Comparison of ENCODE assay signal across 26 cellular contexts in genomic region chr2:86367501-86367778, GRCh38. TPM values are rescaled to one million over a fixed set of nuclear protein-coding genes. Genes with fewer than 3 reads are reported as not detected.
DNase-seq lines count a peak whose midpoint lies in the region; ATAC-seq, FAIRE-seq and TF ChIP-seq lines count a peak whose summit lies in the region.
"Had no signal": no experiment of that assay in that cellular context is flagged by ENCODE, and none has a peak within 500 bp of the region (broad histone marks: within the 10 kb centered on the region; RNA-seq: fewer than 3 reads in every experiment).

No MANE protein-coding gene starts in this region.

- H4K20me1 ChIP-seq in hepatocyte (ENCODE audit: insufficient read depth, poor library complexity, severe bottlenecking) = no peaks in the 10 kb centered on the region

- H2AFZ ChIP-seq in hepatocyte = no peak overlapping the region
- H2AFZ ChIP-seq: GM23338 had no signal

- intact Hi-C loops in CD4-positive, alpha-beta memory T cell (cut with micrococcal nuclease) = loop anchor here (10.0 kb wide), 1 partner anchor 543 kb away; no protein-coding TSS in a partner anchor
- intact Hi-C loops in pancreas (cut with DNase I) = loop anchor here in 1 of 3 donors (10.0 kb wide), 1 partner anchor 143 kb away; no protein-coding TSS in a partner anchor

- H3K9me3 Mint-ChIP-seq in activated naive CD8-positive, alpha-beta T cell (ENCODE audit: low read depth) = no peaks in the 10 kb centered on the region
- H3K9me3 Mint-ChIP-seq in activated naive CD8-positive, alpha-beta T cell treated with anti-CD3 and anti-CD28 coated beads, Interleukin-2, amount 50 U/mL, for 24 hours = no peaks in the 10 kb centered on the region
- H3K9me3 Mint-ChIP-seq in CD4-positive, alpha-beta memory T cell = peaks cover 0 to 8% (median 2%) of the 10 kb centered on the region in 8 donors

- no peak for DNase-seq in activated naive CD8-positive, alpha-beta T cell treated with anti-CD3 and anti-CD28 coated beads, Interleukin-2, amount 50 U/mL, for 24 hours
- no peak for DNase-seq in CD4-positive, alpha-beta memory T cell
- DNase-seq in hepatocyte (ENCODE audit: low spot score) (no peak), pancreas (no peak), epidermal melanocyte (ENCODE audit: insufficient read length, low spot score) (no peak)
- DNase-seq: 8988T, ACHN, BE2C, DMS53, H9, KG1, NCI-H1048, NCI-H1694, NCI-H2029 treated with DMSO at 0.1 percent for 48 hours, NCI-H446 treated with DMSO at 0.1 percent for 48 hours, NCI-H526 treated with DMSO at 0.1 percent for 48 hours, PC-9, SHP77 had no signal

- no peaks in the 10 kb centered on the region for H3K36me3 Mint-ChIP-seq in activated naive CD8-positive, alpha-beta T cell
- H3K36me3 Mint-ChIP-seq in activated naive CD8-positive, alpha-beta T cell treated with anti-CD3 and anti-CD28 coated beads, Interleukin-2, amount 50 U/mL, for 24 hours (ENCODE audit: low read depth) = peaks cover 3% of the 10 kb centered on the region
- no peaks in the 10 kb centered on the region for H3K36me3 Mint-ChIP-seq in CD4-positive, alpha-beta memory T cell
- H3K36me3 Mint-ChIP-seq: CD14-positive monocyte had no signal

- no peak overlapping the region for H3K4me2 ChIP-seq in hepatocyte

- H3K27ac Mint-ChIP-seq in activated naive CD8-positive, alpha-beta T cell = peak overlapping the region; percentile 1
- no peak overlapping the region for H3K27ac Mint-ChIP-seq in activated naive CD8-positive, alpha-beta T cell treated with anti-CD3 and anti-CD28 coated beads, Interleukin-2, amount 50 U/mL, for 24 hours
- peak overlapping the region in 4 of 7 donors; percentile 24 to 75 (median 54) for H3K27ac Mint-ChIP-seq in CD4-positive, alpha-beta memory T cell
- H3K27ac Mint-ChIP-seq: GM23338, H9 had no signal

- H3K79me2 ChIP-seq in hepatocyte = no peaks in the 10 kb centered on the region

- TF ChIP-seq CTCF in hepatocyte (IDR thresholded peaks at IDR 0.05; ENCODE audit: poor library complexity) (no peak), pancreas (IDR thresholded peaks at IDR 0.05) (no peak)

- H3K4me3 ChIP-seq in CD4-positive, alpha-beta memory T cell (ENCODE audit: low read length in 2 of 2) = no peak overlapping the region
- H3K4me3 ChIP-seq in hepatocyte = no peak overlapping the region
- H3K4me3 ChIP-seq in pancreas = no peak overlapping the region
- H3K4me3 ChIP-seq: GM23338 had no signal

- H3K36me3 ChIP-seq in CD4-positive, alpha-beta memory T cell (ENCODE audit: insufficient read depth, low read length) = no peaks in the 10 kb centered on the region
- no peaks in the 10 kb centered on the region for H3K36me3 ChIP-seq in hepatocyte (replicated peaks; ENCODE audit: insufficient read depth, low read depth)
- H3K36me3 ChIP-seq in pancreas = no peaks in the 10 kb centered on the region
- H3K36me3 ChIP-seq: BE2C had no signal

- no peaks in the 10 kb centered on the region for H3K9me3 ChIP-seq in CD4-positive, alpha-beta memory T cell (ENCODE audit: control insufficient read depth in 1 of 2, low read length in 2 of 2)
- no peaks in the 10 kb centered on the region for H3K9me3 ChIP-seq in hepatocyte (ENCODE audit: low read depth)
- no peaks in the 10 kb centered on the region for H3K9me3 ChIP-seq in pancreas
- H3K9me3 ChIP-seq: BE2C had no signal

- FAIRE-seq in pancreas (lab: Jason Lieb, UNC) = no peak
- FAIRE-seq: D721Med, GM18507 had no signal

- H3K27me3 Mint-ChIP-seq in activated naive CD8-positive, alpha-beta T cell = no peaks in the 10 kb centered on the region
- H3K27me3 Mint-ChIP-seq in activated naive CD8-positive, alpha-beta T cell treated with anti-CD3 and anti-CD28 coated beads, Interleukin-2, amount 50 U/mL, for 24 hours = no peaks in the 10 kb centered on the region
- H3K27me3 Mint-ChIP-seq in CD4-positive, alpha-beta memory T cell = peaks cover 1 to 4% of the 10 kb centered on the region in 2 donors

- H3K9me2 ChIP-seq in hepatocyte (replicated peaks; ENCODE audit: insufficient read depth) = no peaks in the 10 kb centered on the region

- no peak for ATAC-seq in activated naive CD8-positive, alpha-beta T cell treated with anti-CD3 and anti-CD28 coated beads, Interleukin-2, amount 50 U/mL, for 24 hours
- ATAC-seq in pancreas (peak in 3 of 4 donors; percentile 12 to 25 (median 12)), HG03342 (IDR thresholded peaks at IDR 0.05; ENCODE audit: unreplicated experiment) (no peak), HG02840 (IDR thresholded peaks at IDR 0.05; ENCODE audit: low FRiP score, unreplicated experiment) (no peak)

- peaks cover 27% of the 10 kb centered on the region for H3K4me1 ChIP-seq in CD4-positive, alpha-beta memory T cell (ENCODE audit: insufficient read depth, low read length)
- H3K4me1 ChIP-seq in hepatocyte (ENCODE audit: insufficient read depth) (peaks cover 9% of the 10 kb centered on the region), pancreas (peaks cover 11 to 20% (median 15%) of the 10 kb centered on the region in 3 donors)
- H3K4me1 ChIP-seq: BE2C had no signal

- H3K4me3 Mint-ChIP-seq in activated naive CD8-positive, alpha-beta T cell = no peak overlapping the region
- no peak overlapping the region for H3K4me3 Mint-ChIP-seq in activated naive CD8-positive, alpha-beta T cell treated with anti-CD3 and anti-CD28 coated beads, Interleukin-2, amount 50 U/mL, for 24 hours
- no peak overlapping the region for H3K4me3 Mint-ChIP-seq in CD4-positive, alpha-beta memory T cell
- H3K4me3 Mint-ChIP-seq: GM23338, H9 had no signal

- CTCF ChIA-PET in CD4-positive, alpha-beta memory T cell (lab: Charles Lee; ENCODE audit: partially characterized antibody) = interaction anchor here (1.0 to 4.6 kb wide), 4 partner anchors 73 to 147 kb away, joined by 3 to 29 read pairs (median 4); partner anchors contain the start of gene KDM3A

- POLR2A ChIA-PET in CD4-positive, alpha-beta memory T cell (lab: Charles Lee; ENCODE audit: partially characterized antibody) = interaction anchor here (2.6 kb wide), 1 partner anchor 74 kb away, joined by 16 read pairs; the partner anchor contains the start of gene KDM3A

- H3K4me1 Mint-ChIP-seq in activated naive CD8-positive, alpha-beta T cell (ENCODE audit: low read depth) = peaks cover 38% of the 10 kb centered on the region
- peaks cover 27% of the 10 kb centered on the region for H3K4me1 Mint-ChIP-seq in activated naive CD8-positive, alpha-beta T cell treated with anti-CD3 and anti-CD28 coated beads, Interleukin-2, amount 50 U/mL, for 24 hours
- H3K4me1 Mint-ChIP-seq in CD4-positive, alpha-beta memory T cell = peaks cover 26 to 50% (median 38%) of the 10 kb centered on the region in 4 donors

- H3K27me3 ChIP-seq in CD4-positive, alpha-beta memory T cell (ENCODE audit: insufficient read depth, low read length) = no peaks in the 10 kb centered on the region
- no peaks in the 10 kb centered on the region for H3K27me3 ChIP-seq in hepatocyte
- no peaks in the 10 kb centered on the region for H3K27me3 ChIP-seq in pancreas
- H3K27me3 ChIP-seq: BE2C had no signal

- no peak overlapping the region for H3K27ac ChIP-seq in CD4-positive, alpha-beta memory T cell (ENCODE audit: low read depth, low read length)
- H3K27ac ChIP-seq in hepatocyte (peak overlapping the region; percentile 52), pancreas (peak overlapping the region in 1 of 4 donors; percentile 11)
- H3K27ac ChIP-seq: PC-9 had no signal

RNA-seq across cellular contexts. Expression of gene REEP1, which starts 30.0 kb away (rescaled TPM):
- total RNA-seq in CD4-positive, alpha-beta memory T cell = under 1 TPM in 1 of 2 experiments, not detected in 1; 0.15 TPM
- polyA plus RNA-seq in CD4-positive, alpha-beta memory T cell = not detected
- total RNA-seq in hepatocyte = 24.2 and 26.5 TPM in 2 replicates
- 20.8 and 21.5 TPM in 2 replicates for polyA plus RNA-seq in hepatocyte
- total RNA-seq in pancreas = 1 to 10 TPM; 1.4 to 7.0 (median 4.4) TPM
- polyA plus RNA-seq in pancreas = 1 to 10 TPM; 2.9 to 4.2 TPM
- total RNA-seq: RPMI7951 had no signal
- polyA plus RNA-seq: CD14-positive monocyte had no signal

Comparison
In these comparisons a context has a peak if more than half of its experiments do, and no peak if none do; other contexts are left out.
1. ATAC-seq: peak in pancreas (3 of 4); none in activated naive CD8-positive, alpha-beta T cell treated with anti-CD3 and anti-CD28 coated beads, Interleukin-2, amount 50 U/mL, for 24 hours (single experiment), HG03342 (single experiment) and HG02840 (single experiment).